In genomic region chr22:45931042-45931441, GRCh38 we compare ENCODE assay signal across 9 cellular contexts. TPM values are rescaled to one million over a fixed set of nuclear protein-coding genes. Genes with fewer than 3 reads are reported as not detected.
"Had no signal": no experiment of that assay in that cellular context is flagged by ENCODE, and none has a peak within 500 bp of the region (broad histone marks: within the 10 kb centered on the region; RNA-seq: fewer than 3 reads in every experiment).

No MANE protein-coding gene starts in this region.

- H2AFZ ChIP-seq: GM23338 had no signal

- H3K36me3 ChIP-seq: HAP-1 had no signal

- H3K4me1 ChIP-seq: HAP-1 had no signal

- H3K4me2 ChIP-seq: GM23338 had no signal

- DNase-seq: H7, HFFc6, KG1 had no signal

- H3K4me3 ChIP-seq: GM23338, HAP-1 had no signal

- H3K4me3 Mint-ChIP-seq: GM23338, HFFc6, IgD-negative memory B cell had no signal

- H3K9me3 Mint-ChIP-seq: GM23338, HFFc6, IgD-negative memory B cell had no signal

- H3K9me3 ChIP-seq: HAP-1 had no signal

- ATAC-seq: GM23338, HCT116, HepG2 had no signal

- H3K4me1 Mint-ChIP-seq: GM23338 had no signal

- FAIRE-seq: HepG2 had no signal

- H3K27ac ChIP-seq: HL-60 had no signal

RNA-seq across cellular contexts. Expression of gene WNT7B, which starts 45.9 kb away (rescaled TPM):
- polyA plus RNA-seq: GM23338, HepG2, IgD-negative memory B cell had no signal
